In the genomic region with DNA sequence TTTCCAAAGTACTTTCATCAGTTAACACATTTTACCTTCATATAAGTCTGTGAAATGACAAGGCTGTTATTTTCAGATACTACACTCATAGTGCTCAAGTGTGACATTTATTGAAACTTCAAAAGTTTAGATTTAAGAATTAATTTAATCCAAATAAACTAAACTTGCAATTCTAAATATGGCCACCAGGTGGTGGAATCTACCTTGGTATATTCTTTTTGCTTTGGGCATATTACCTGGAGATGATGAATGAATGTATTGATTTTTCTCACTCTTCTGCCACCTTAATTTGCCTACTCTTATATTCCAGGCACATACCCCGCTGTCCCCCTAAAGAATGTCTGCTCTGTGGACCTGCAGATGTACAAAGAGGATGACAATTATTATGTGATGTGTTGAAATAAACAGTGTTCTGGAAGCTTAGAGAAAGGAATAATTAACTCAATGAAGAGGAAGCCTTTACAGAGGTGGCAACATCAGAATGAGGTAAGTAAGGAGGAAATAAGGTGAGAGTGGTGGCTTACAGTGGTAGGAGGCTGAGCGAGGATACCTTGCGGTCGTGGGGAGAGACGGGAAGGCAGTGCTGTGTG, we compare ENCODE assay signal across 9 cellular contexts.
DNase-seq lines count a peak whose midpoint lies in the region; ATAC-seq, FAIRE-seq and TF ChIP-seq lines count a peak whose summit lies in the region.
"Had no signal": no experiment of that assay in that cellular context is flagged by ENCODE, and none has a peak within 500 bp of the region (broad histone marks: within the 10 kb centered on the region; RNA-seq: fewer than 3 reads in every experiment).

No MANE protein-coding gene starts in this region.

- H3K27ac ChIP-seq in neural progenitor cell, result no peak overlapping the region

- no peaks in the 10 kb centered on the region for H3K36me3 Mint-ChIP-seq in natural killer cell
- no peaks in the 10 kb centered on the region for H3K36me3 Mint-ChIP-seq in natural killer cell treated with Interleukin-12 subunit alpha and Interleukin-12 subunit beta and Interleukin-15 and Interleukin-18, amount 100 ng/mL, for 72 hours
- no peaks in the 10 kb centered on the region for H3K36me3 Mint-ChIP-seq in neural progenitor cell

- no peak overlapping the region for H3K9ac ChIP-seq in neural progenitor cell

- DNase-seq in natural killer cell (no peak), NCI-H345 treated with DMSO at 0.1 percent for 48 hours (lab: John Stamatoyannopoulos, UW; ENCODE audit: unreplicated experiment) (peak; percentile 55), neural progenitor cell (ENCODE audit: low spot score) (peak; percentile 56), UCSD-AML1 (lab: John Stamatoyannopoulos, UW; ENCODE audit: unreplicated experiment) (no peak)
- DNase-seq in natural killer cell treated with Interleukin-12 subunit alpha and Interleukin-12 subunit beta and Interleukin-15 and Interleukin-18, amount 100 ng/mL, for 72 hours (ENCODE audit: low spot score), result no peak
- no peak for DNase-seq in effector CD4-positive, alpha-beta T cell

- peak; percentile 14 for FAIRE-seq in colon (lab: Jason Lieb, UNC)
- FAIRE-seq: GM18507 had no signal

- H3K9me3 Mint-ChIP-seq in natural killer cell (no peaks in the 10 kb centered on the region), neural progenitor cell (peaks cover 18% of the 10 kb centered on the region)
- H3K9me3 Mint-ChIP-seq in natural killer cell treated with Interleukin-12 subunit alpha and Interleukin-12 subunit beta and Interleukin-15 and Interleukin-18, amount 100 ng/mL, for 72 hours, result no peaks in the 10 kb centered on the region

- no peaks in the 10 kb centered on the region for H3K27me3 ChIP-seq in neural progenitor cell

- H3K4me2 ChIP-seq in neural progenitor cell, result no peak overlapping the region

- H3K27ac Mint-ChIP-seq in natural killer cell (no peak overlapping the region), neural progenitor cell (no peak overlapping the region)
- no peak overlapping the region for H3K27ac Mint-ChIP-seq in natural killer cell treated with Interleukin-12 subunit alpha and Interleukin-12 subunit beta and Interleukin-15 and Interleukin-18, amount 100 ng/mL, for 72 hours

- no peaks in the 10 kb centered on the region for H3F3A ChIP-seq in neural progenitor cell (ENCODE audit: low read depth)

- no peak overlapping the region for H3K4me3 Mint-ChIP-seq in natural killer cell
- no peak overlapping the region for H3K4me3 Mint-ChIP-seq in natural killer cell treated with Interleukin-12 subunit alpha and Interleukin-12 subunit beta and Interleukin-15 and Interleukin-18, amount 100 ng/mL, for 72 hours
- H3K4me3 Mint-ChIP-seq in neural progenitor cell, result no peak overlapping the region

- H3K9me3 ChIP-seq in neural progenitor cell (ENCODE audit: low read depth), result no peaks in the 10 kb centered on the region

- H3K36me3 ChIP-seq in neural progenitor cell, result no peaks in the 10 kb centered on the region

- no peaks in the 10 kb centered on the region for H4K20me1 ChIP-seq in neural progenitor cell (ENCODE audit: low read depth)

- H2AFZ ChIP-seq in neural progenitor cell (replicated peaks), result no peak overlapping the region

- H3K27me3 Mint-ChIP-seq in natural killer cell (ENCODE audit: low read depth in 2 of 2) (peaks cover 0 to 3% of the 10 kb centered on the region in 2 donors), neural progenitor cell (ENCODE audit: insufficient read depth, low read depth) (peaks cover 2% of the 10 kb centered on the region)
- peaks cover 4 to 9% of the 10 kb centered on the region in 2 donors for H3K27me3 Mint-ChIP-seq in natural killer cell treated with Interleukin-12 subunit alpha and Interleukin-12 subunit beta and Interleukin-15 and Interleukin-18, amount 100 ng/mL, for 72 hours

- no peaks in the 10 kb centered on the region for H3K4me1 Mint-ChIP-seq in natural killer cell
- H3K4me1 Mint-ChIP-seq in natural killer cell treated with Interleukin-12 subunit alpha and Interleukin-12 subunit beta and Interleukin-15 and Interleukin-18, amount 100 ng/mL, for 72 hours (ENCODE audit: low read depth in 2 of 2), result no peaks in the 10 kb centered on the region
- H3K4me1 Mint-ChIP-seq in neural progenitor cell, result no peaks in the 10 kb centered on the region

- no peaks in the 10 kb centered on the region for H3K4me1 ChIP-seq in neural progenitor cell

- TF ChIP-seq CTCF in natural killer cell (IDR thresholded peaks at IDR 0.05) (peak; percentile 79), neural progenitor cell (IDR thresholded peaks at IDR 0.05) (peak; percentile 88)

- no peak overlapping the region for H3K4me3 ChIP-seq in neural progenitor cell

- intact Hi-C loops in natural killer cell (cut with micrococcal nuclease), result no loop called here

- no peaks in the 10 kb centered on the region for H3K79me2 ChIP-seq in neural progenitor cell (ENCODE audit: low read depth)

- ATAC-seq in natural killer cell (no peak), HG02588 (IDR thresholded peaks at IDR 0.05; ENCODE audit: unreplicated experiment) (no peak)
- ATAC-seq in natural killer cell treated with Interleukin-12 subunit alpha and Interleukin-12 subunit beta and Interleukin-15 and Interleukin-18, amount 100 ng/mL, for 72 hours, result no peak

Comparison
In these comparisons a context has a peak if more than half of its experiments do, and no peak if none do; other contexts are left out.
1. DNase-seq: peak in NCI-H345 treated with DMSO at 0.1 percent for 48 hours (single experiment) and neural progenitor cell (single experiment); none in natural killer cell (single experiment), natural killer cell treated with Interleukin-12 subunit alpha and Interleukin-12 subunit beta and Interleukin-15 and Interleukin-18, amount 100 ng/mL, for 72 hours (single experiment), effector CD4-positive, alpha-beta T cell (single experiment) and UCSD-AML1 (single experiment).